In genomic region chr5:135147294-135148090, GRCh38 we compare ENCODE assay signal across 21 cellular contexts.
"Had no signal": no experiment of that assay in that cellular context is flagged by ENCODE, and none has a peak within 500 bp of the region (broad histone marks: within the 10 kb centered on the region; RNA-seq: fewer than 3 reads in every experiment).

No MANE protein-coding gene starts in this region.

- DNase-seq: KBM-7, MG63, NCI-H1092, NCI-H1105 treated with DMSO at 0.1 percent for 48 hours, NCI-H1436, NCI-H187, NCI-H2029, NCI-H2081 treated with DMSO at 0.1 percent for 48 hours, NCI-H2171, NCI-H226, NCI-H446, NCI-H510A, NCI-H524 treated with DMSO at 0.1 percent for 48 hours, NCI-H69, NCI-H774, Right ventricle myocardium superior, RPMI8226, SIG-M5, SK-N-SH, SW 1271 had no signal

- H3K4me1 Mint-ChIP-seq: IgD-negative memory B cell had no signal

- H3K9me3 ChIP-seq: MG63, SK-N-SH had no signal

- H3K4me3 Mint-ChIP-seq: IgD-negative memory B cell had no signal

- H3K36me3 ChIP-seq: MG63 had no signal

- H3K36me3 Mint-ChIP-seq: IgD-negative memory B cell had no signal

- H3K27ac Mint-ChIP-seq: IgD-negative memory B cell had no signal

- H3K4me3 ChIP-seq: MG63 had no signal

- H3K27me3 ChIP-seq: MG63 had no signal
